In the genomic region with DNA sequence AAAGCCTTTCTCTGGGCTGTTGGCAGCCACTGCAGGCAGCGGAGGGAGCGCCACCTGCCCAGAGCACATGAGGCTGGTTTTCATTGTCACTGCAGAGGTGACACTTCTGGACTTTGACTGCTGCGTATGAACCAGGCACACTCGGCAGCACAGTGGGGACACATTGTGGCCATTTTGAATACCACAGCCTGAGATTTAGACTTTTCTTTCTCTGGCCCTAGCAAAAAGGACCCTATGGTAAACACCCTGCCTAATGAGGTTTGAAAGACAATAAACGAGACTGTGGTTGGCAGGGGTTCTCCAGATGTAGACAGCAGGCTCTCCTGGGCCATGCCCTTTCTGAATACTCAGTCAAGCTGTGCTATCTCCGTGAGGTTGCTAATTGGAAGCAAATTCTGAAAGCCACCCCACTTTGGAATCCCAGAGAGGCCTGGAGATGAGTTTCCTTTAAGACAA, we compare ENCODE assay signal across 1 cellular context.
TF ChIP-seq lines count a peak whose summit lies in the region.

No MANE protein-coding gene starts in this region.

TF ChIP-seq in HepG2, 621 proteins besides CTCF, POLR2A, EP300 and RAD21 (continued from another document and continues in another):
- TF ChIP-seq HOXA5 (CRISPR knock-in tag; IDR thresholded peaks at IDR 0.05) (no peak), ZNF205 (CRISPR knock-in tag; IDR thresholded peaks at IDR 0.05) (0 out of 2 replicates have a peak, but pooled peaks have one; percentile 32), JDP2 (CRISPR knock-in tag; IDR thresholded peaks at IDR 0.05; ENCODE audit: borderline replicate concordance) (no peak), CC2D1A (CRISPR knock-in tag; IDR thresholded peaks at IDR 0.05) (no peak), NCOA1 (CRISPR knock-in tag; IDR thresholded peaks at IDR 0.05) (no peak), ZNF430 (CRISPR knock-in tag; IDR thresholded peaks at IDR 0.05) (no peak), ZFY (CRISPR knock-in tag; IDR thresholded peaks at IDR 0.05) (no peak), HNF4A (CRISPR knock-in tag; IDR thresholded peaks at IDR 0.05) (peak; percentile 94), ZNF564 (CRISPR knock-in tag; IDR thresholded peaks at IDR 0.05) (no peak), ERF (CRISPR knock-in tag; IDR thresholded peaks at IDR 0.05) (peak; percentile 44; the same call in 1 of the 2 replicates), ZNF746 (CRISPR knock-in tag; IDR thresholded peaks at IDR 0.05) (no peak), E2F1 (CRISPR knock-in tag; IDR thresholded peaks at IDR 0.05) (no peak), MTF1 (CRISPR knock-in tag; IDR thresholded peaks at IDR 0.05) (no peak), MAFG (CRISPR knock-in tag; IDR thresholded peaks at IDR 0.05) (no peak), ZNF337 (CRISPR knock-in tag; IDR thresholded peaks at IDR 0.05; ENCODE audit: borderline replicate concordance, low read depth) (no peak), MIXL1 (CRISPR knock-in tag; IDR thresholded peaks at IDR 0.05) (peak; percentile 52; the same call in 1 of the 2 replicates), ZNF788 (CRISPR knock-in tag; IDR thresholded peaks at IDR 0.05; ENCODE audit: borderline replicate concordance) (peak; percentile 23; the same call in 1 of the 2 replicates), ZNF644 (CRISPR knock-in tag; IDR thresholded peaks at IDR 0.05; ENCODE audit: low read depth) (peak; percentile 42; the same call in 1 of the 2 replicates), ZNF614 (CRISPR knock-in tag; IDR thresholded peaks at IDR 0.05; ENCODE audit: borderline replicate concordance) (peak; percentile 74; the same call in 1 of the 2 replicates), SP4 (CRISPR knock-in tag; IDR thresholded peaks at IDR 0.05) (no peak), BHLHE40 (IDR thresholded peaks at IDR 0.05; ENCODE audit: low read length) (peak; percentile 61; the same call in 1 of the 2 replicates), ZMAT5 (CRISPR knock-in tag; IDR thresholded peaks at IDR 0.05; ENCODE audit: borderline replicate concordance, low read depth) (no peak), ZNF598 (CRISPR knock-in tag; IDR thresholded peaks at IDR 0.05; ENCODE audit: borderline replicate concordance) (no peak), CEBPG (CRISPR knock-in tag; IDR thresholded peaks at IDR 0.05) (no peak), MAFK (conservative IDR thresholded peaks at IDR 0.05 in 1 of 2, IDR thresholded peaks at IDR 0.05 in 1 of 2; ENCODE audit: low read length in 2 of 2) (no peak), KDM5B (CRISPR knock-in tag; IDR thresholded peaks at IDR 0.05; ENCODE audit: borderline replicate concordance) (peak; percentile 28; the same call in 1 of the 2 replicates), FOXK1 (CRISPR knock-in tag; IDR thresholded peaks at IDR 0.05; ENCODE audit: borderline replicate concordance, low read depth) (peak; percentile 27; the same call in 1 of the 2 replicates), BCL6 (CRISPR knock-in tag; IDR thresholded peaks at IDR 0.05) (no peak), RELA (CRISPR knock-in tag; IDR thresholded peaks at IDR 0.05) (no peak), ZNF329 (CRISPR knock-in tag; IDR thresholded peaks at IDR 0.05; ENCODE audit: low read depth) (no peak), POLR2G (IDR thresholded peaks at IDR 0.05; ENCODE audit: low read depth, low read length) (no peak), ZNF17 (CRISPR knock-in tag; IDR thresholded peaks at IDR 0.05) (no peak), NKX3-1 (CRISPR knock-in tag; IDR thresholded peaks at IDR 0.05) (no peak), PCBP1 (IDR thresholded peaks at IDR 0.05; ENCODE audit: borderline replicate concordance, low read depth, low read length) (no peak), ZSCAN31 (CRISPR knock-in tag; IDR thresholded peaks at IDR 0.05; ENCODE audit: low read depth) (no peak), ZNF672 (CRISPR knock-in tag; IDR thresholded peaks at IDR 0.05) (no peak), PITX1 (CRISPR knock-in tag; IDR thresholded peaks at IDR 0.05) (0 out of 2 replicates have a peak, but pooled peaks have one; percentile 22), EHMT2 (IDR thresholded peaks at IDR 0.05; ENCODE audit: borderline replicate concordance, low read depth, low read length) (no peak), ZSCAN25 (CRISPR knock-in tag; IDR thresholded peaks at IDR 0.05) (peak; percentile 95), ZNF619 (CRISPR knock-in tag; IDR thresholded peaks at IDR 0.05) (no peak), HDAC1 (CRISPR knock-in tag; IDR thresholded peaks at IDR 0.05) (0 out of 2 replicates have a peak, but pooled peaks have one; percentile 25), BCL3 (CRISPR knock-in tag; IDR thresholded peaks at IDR 0.05) (no peak), NR2F6 (IDR thresholded peaks at IDR 0.05) (no peak), NR2F6 (CRISPR knock-in tag; IDR thresholded peaks at IDR 0.05) (peak; percentile 60), THAP11 (CRISPR knock-in tag; IDR thresholded peaks at IDR 0.05) (peak; percentile 48), SNAPC2 (CRISPR knock-in tag; IDR thresholded peaks at IDR 0.05) (no peak), ZFAT (CRISPR knock-in tag; conservative IDR thresholded peaks at IDR 0.05) (no peak), HES4 (CRISPR knock-in tag; IDR thresholded peaks at IDR 0.05; ENCODE audit: borderline replicate concordance) (no peak), CHCHD3 (CRISPR knock-in tag; IDR thresholded peaks at IDR 0.05) (no peak), FOXA3 (CRISPR knock-in tag; IDR thresholded peaks at IDR 0.05) (peak; percentile 56), NR3C1 (CRISPR knock-in tag; IDR thresholded peaks at IDR 0.05) (no peak)
- TF ChIP-seq, protein P1, sequence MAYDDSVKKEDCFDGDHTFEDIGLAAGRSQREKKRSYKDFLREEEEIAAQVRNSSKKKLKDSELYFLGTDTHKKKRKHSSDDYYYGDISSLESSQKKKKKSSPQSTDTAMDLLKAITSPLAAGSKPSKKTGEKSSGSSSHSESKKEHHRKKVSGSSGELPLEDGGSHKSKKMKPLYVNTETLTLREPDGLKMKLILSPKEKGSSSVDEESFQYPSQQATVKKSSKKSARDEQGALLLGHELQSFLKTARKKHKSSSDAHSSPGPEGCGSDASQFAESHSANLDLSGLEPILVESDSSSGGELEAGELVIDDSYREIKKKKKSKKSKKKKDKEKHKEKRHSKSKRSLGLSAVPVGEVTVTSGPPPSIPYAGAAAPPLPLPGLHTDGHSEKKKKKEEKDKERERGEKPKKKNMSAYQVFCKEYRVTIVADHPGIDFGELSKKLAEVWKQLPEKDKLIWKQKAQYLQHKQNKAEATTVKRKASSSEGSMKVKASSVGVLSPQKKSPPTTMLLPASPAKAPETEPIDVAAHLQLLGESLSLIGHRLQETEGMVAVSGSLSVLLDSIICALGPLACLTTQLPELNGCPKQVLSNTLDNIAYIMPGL (CRISPR knock-in tag; IDR thresholded peaks at IDR 0.05; ENCODE audit: borderline replicate concordance in 1 of 2, low read depth in 1 of 2): peak; percentile 18 to 35; a peak in 1 of 4 replicates
- TF ChIP-seq, protein P2, sequence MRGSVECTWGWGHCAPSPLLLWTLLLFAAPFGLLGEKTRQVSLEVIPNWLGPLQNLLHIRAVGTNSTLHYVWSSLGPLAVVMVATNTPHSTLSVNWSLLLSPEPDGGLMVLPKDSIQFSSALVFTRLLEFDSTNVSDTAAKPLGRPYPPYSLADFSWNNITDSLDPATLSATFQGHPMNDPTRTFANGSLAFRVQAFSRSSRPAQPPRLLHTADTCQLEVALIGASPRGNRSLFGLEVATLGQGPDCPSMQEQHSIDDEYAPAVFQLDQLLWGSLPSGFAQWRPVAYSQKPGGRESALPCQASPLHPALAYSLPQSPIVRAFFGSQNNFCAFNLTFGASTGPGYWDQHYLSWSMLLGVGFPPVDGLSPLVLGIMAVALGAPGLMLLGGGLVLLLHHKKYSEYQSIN (CRISPR knock-in tag; IDR thresholded peaks at IDR 0.05; ENCODE audit: borderline replicate concordance): no peak
- TF ChIP-seq, protein P3, sequence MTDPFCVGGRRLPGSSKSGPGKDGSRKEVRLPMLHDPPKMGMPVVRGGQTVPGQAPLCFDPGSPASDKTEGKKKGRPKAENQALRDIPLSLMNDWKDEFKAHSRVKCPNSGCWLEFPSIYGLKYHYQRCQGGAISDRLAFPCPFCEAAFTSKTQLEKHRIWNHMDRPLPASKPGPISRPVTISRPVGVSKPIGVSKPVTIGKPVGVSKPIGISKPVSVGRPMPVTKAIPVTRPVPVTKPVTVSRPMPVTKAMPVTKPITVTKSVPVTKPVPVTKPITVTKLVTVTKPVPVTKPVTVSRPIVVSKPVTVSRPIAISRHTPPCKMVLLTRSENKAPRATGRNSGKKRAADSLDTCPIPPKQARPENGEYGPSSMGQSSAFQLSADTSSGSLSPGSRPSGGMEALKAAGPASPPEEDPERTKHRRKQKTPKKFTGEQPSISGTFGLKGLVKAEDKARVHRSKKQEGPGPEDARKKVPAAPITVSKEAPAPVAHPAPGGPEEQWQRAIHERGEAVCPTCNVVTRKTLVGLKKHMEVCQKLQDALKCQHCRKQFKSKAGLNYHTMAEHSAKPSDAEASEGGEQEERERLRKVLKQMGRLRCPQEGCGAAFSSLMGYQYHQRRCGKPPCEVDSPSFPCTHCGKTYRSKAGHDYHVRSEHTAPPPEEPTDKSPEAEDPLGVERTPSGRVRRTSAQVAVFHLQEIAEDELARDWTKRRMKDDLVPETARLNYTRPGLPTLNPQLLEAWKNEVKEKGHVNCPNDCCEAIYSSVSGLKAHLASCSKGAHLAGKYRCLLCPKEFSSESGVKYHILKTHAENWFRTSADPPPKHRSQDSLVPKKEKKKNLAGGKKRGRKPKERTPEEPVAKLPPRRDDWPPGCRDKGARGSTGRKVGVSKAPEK (CRISPR knock-in tag; IDR thresholded peaks at IDR 0.05; ENCODE audit: borderline replicate concordance): peak; percentile 80; the same call in 1 of the 2 replicates
- TF ChIP-seq, protein P4, sequence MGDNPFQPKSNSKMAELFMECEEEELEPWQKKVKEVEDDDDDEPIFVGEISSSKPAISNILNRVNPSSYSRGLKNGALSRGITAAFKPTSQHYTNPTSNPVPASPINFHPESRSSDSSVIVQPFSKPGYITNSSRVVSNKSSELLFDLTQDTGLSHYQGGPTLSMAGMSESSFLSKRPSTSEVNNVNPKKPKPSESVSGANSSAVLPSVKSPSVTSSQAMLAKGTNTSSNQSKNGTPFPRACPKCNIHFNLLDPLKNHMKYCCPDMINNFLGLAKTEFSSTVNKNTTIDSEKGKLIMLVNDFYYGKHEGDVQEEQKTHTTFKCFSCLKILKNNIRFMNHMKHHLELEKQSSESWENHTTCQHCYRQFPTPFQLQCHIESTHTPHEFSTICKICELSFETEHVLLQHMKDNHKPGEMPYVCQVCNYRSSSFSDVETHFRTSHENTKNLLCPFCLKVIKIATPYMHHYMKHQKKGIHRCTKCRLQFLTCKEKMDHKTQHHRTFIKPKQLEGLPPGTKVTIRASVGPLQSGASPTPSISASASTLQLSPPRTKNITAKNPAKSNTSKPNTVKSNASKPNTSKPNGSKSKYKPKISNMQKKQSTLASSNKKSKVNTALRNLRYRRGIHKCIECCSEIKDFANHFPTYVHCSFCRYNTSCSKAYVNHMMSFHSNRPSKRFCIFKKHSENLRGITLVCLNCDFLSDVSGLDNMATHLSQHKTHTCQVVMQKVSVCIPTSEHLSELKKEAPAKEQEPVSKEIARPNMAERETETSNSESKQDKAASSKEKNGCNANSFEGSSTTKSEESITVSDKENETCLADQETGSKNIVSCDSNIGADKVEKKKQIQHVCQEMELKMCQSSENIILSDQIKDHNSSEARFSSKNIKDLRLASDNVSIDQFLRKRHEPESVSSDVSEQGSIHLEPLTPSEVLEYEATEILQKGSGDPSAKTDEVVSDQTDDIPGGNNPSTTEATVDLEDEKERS (CRISPR knock-in tag; IDR thresholded peaks at IDR 0.05): peak; percentile 64; the same call in 1 of the 2 replicates
- TF ChIP-seq, protein P5, sequence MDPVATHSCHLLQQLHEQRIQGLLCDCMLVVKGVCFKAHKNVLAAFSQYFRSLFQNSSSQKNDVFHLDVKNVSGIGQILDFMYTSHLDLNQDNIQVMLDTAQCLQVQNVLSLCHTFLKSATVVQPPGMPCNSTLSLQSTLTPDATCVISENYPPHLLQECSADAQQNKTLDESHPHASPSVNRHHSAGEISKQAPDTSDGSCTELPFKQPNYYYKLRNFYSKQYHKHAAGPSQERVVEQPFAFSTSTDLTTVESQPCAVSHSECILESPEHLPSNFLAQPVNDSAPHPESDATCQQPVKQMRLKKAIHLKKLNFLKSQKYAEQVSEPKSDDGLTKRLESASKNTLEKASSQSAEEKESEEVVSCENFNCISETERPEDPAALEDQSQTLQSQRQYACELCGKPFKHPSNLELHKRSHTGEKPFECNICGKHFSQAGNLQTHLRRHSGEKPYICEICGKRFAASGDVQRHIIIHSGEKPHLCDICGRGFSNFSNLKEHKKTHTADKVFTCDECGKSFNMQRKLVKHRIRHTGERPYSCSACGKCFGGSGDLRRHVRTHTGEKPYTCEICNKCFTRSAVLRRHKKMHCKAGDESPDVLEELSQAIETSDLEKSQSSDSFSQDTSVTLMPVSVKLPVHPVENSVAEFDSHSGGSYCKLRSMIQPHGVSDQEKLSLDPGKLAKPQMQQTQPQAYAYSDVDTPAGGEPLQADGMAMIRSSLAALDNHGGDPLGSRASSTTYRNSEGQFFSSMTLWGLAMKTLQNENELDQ (CRISPR knock-in tag; IDR thresholded peaks at IDR 0.05; ENCODE audit: borderline replicate concordance): no peak
- TF ChIP-seq, protein P6, sequence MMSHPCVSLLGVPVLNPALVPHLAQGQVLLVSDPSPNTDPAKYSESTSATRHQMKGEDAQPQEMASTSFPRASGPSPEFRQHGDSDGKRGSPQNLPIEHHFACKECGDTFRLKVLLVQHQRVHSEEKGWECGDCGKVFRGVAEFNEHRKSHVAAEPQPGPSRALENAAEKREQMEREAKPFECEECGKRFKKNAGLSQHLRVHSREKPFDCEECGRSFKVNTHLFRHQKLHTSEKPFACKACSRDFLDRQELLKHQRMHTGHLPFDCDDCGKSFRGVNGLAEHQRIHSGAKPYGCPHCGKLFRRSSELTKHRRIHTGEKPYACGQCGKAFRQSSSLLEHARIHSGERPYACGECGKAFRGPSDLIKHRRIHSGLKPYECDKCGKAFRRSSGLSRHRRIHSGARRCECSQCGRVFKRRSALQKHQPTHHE (CRISPR knock-in tag; IDR thresholded peaks at IDR 0.05; ENCODE audit: borderline replicate concordance): no peak
